ENCODE assay signal across 8 cellular contexts in genomic region chr12:14775652-14776020, GRCh38. TPM values are rescaled to one million over a fixed set of nuclear protein-coding genes. Genes with fewer than 3 reads are reported as not detected.
A peak's percentile ranks its signal among the peaks of the same experiment; 100 is the strongest.
DNase-seq lines count a peak whose midpoint lies in the region; ATAC-seq and TF ChIP-seq lines count a peak whose summit lies in the region.

No MANE protein-coding gene starts in this region.

- peaks cover 25% of the 10 kb centered on the region for H3K4me1 ChIP-seq in GM23248 (ENCODE audit: insufficient read depth)

- in situ Hi-C loops in GM23248 (cut with MboI), result no loop called here

- WGBS in GM23248 (ENCODE audit: low coverage in 1 of 2, low lambda C conversion rate in 2 of 2, missing lambda C conversion rate in 2 of 2), 2 experiments, result 0% methylated on average over 1 of the region's 1 CpG

- H3K79me2 ChIP-seq in GM23248 (ENCODE audit: insufficient read depth) (peaks cover 23% of the 10 kb centered on the region), SU-DHL-6 (ENCODE audit: insufficient read depth, low read length) (no peaks in the 10 kb centered on the region)

- H2AFZ ChIP-seq in GM23248 (peak overlapping the region; percentile 85), SU-DHL-6 (ENCODE audit: low read depth, low read length, severe bottlenecking) (peak overlapping the region; percentile 5)

- no peaks in the 10 kb centered on the region for H3K36me3 ChIP-seq in GM23248 (ENCODE audit: low read depth)
- no peaks in the 10 kb centered on the region for H3K36me3 ChIP-seq in SU-DHL-6 (ENCODE audit: low read length)

- H3K9me3 ChIP-seq in GM23248 (ENCODE audit: low read depth) (no peaks in the 10 kb centered on the region), SU-DHL-6 (ENCODE audit: insufficient read depth, low read length) (no peaks in the 10 kb centered on the region)

- TF ChIP-seq CTCF in SU-DHL-6 (IDR thresholded peaks at IDR 0.05; ENCODE audit: insufficient read depth, low read length, poor library complexity, severe bottlenecking), result no peak
- no peak for TF ChIP-seq CTCF in fibroblast of mammary gland (conservative IDR thresholded peaks at IDR 0.05; ENCODE audit: control insufficient read depth, insufficient read depth, low read depth, low read length)

- H3K27me3 ChIP-seq in GM23248 (replicated peaks; ENCODE audit: insufficient read depth) (no peaks in the 10 kb centered on the region), SU-DHL-6 (ENCODE audit: low read length) (no peaks in the 10 kb centered on the region)

- H4K20me1 ChIP-seq in GM23248 (ENCODE audit: insufficient read depth) (no peaks in the 10 kb centered on the region), SU-DHL-6 (ENCODE audit: low read depth, low read length) (no peaks in the 10 kb centered on the region)

- DNase-seq in GM23248 (peak; percentile 80), fibroblast of mammary gland (ENCODE audit: low read depth) (peak; percentile 68), skeletal muscle cell (ENCODE audit: low read depth) (peak; percentile 31), SKM-1 treated with dmso at 0.1 percent for 144 hours (lab: John Stamatoyannopoulos, UW; ENCODE audit: unreplicated experiment) (no peak)
- DNase-seq in stimulated activated naive CD4-positive, alpha-beta T cell treated with Interleukin-2 at 50 U/mL for 16 hours (lab: John Stamatoyannopoulos, UW), result no peak

- H3K4me2 ChIP-seq in GM23248 (ENCODE audit: unreplicated experiment) (peak overlapping the region; percentile 93), SU-DHL-6 (ENCODE audit: low read depth, low read length, poor library complexity, severe bottlenecking) (peak overlapping the region; percentile 60)

- H3K9me2 ChIP-seq in GM23248 (ENCODE audit: insufficient read depth), result no peaks in the 10 kb centered on the region
- H3K9me2 ChIP-seq in SU-DHL-6 (replicated peaks; ENCODE audit: insufficient read depth, low read length), result no peaks in the 10 kb centered on the region

- no peak for ATAC-seq in HG03097 (IDR thresholded peaks at IDR 0.05; ENCODE audit: low FRiP score, unreplicated experiment)
- ATAC-seq in GM21723 (IDR thresholded peaks at IDR 0.05; ENCODE audit: unreplicated experiment), result no peak

- H3K4me3 ChIP-seq in GM23248 (peak overlapping the region; percentile 87), SU-DHL-6 (ENCODE audit: insufficient read depth, low read length, poor library complexity, severe bottlenecking) (no peak overlapping the region), fibroblast of mammary gland (ENCODE audit: control insufficient read depth, low read depth, low read length) (peak overlapping the region; percentile 92), skeletal muscle cell (ENCODE audit: low read depth, low read length) (peak overlapping the region; percentile 84)

- H3K9ac ChIP-seq in GM23248 (peak overlapping the region; percentile 89), SU-DHL-6 (ENCODE audit: low read length) (no peak overlapping the region)

- H3K27ac ChIP-seq in GM23248, result peak overlapping the region; percentile 87
- no peak overlapping the region for H3K27ac ChIP-seq in SU-DHL-6 (ENCODE audit: low read depth, low read length)

- H3F3A ChIP-seq in GM23248 (ENCODE audit: insufficient read depth), result peaks cover 35% of the 10 kb centered on the region
- H3F3A ChIP-seq in SU-DHL-6 (ENCODE audit: insufficient read depth), result peaks cover 31% of the 10 kb centered on the region

RNA-seq across cellular contexts. Expression of gene WBP11, which starts 27.6 kb away (rescaled TPM):
- 5.5 and 11.8 TPM in 2 replicates for total RNA-seq in GM23248 (2014; rRNA removed; shearing (Covaris generic))
- polyA plus RNA-seq in GM23248 (2016; fragmentation: Nextera tagmentation; extraction: Ambion mirVana), result 44.0 and 46.1 TPM in 2 replicates

RNA-seq across cellular contexts. Expression of gene C12orf60, which starts 27.8 kb away (rescaled TPM):
- total RNA-seq in GM23248 (2014; rRNA removed; shearing (Covaris generic)), result 1.2 and 2.3 TPM in 2 replicates
- polyA plus RNA-seq in GM23248 (2016; fragmentation: Nextera tagmentation; extraction: Ambion mirVana), result 0.86 and 1.2 TPM in 2 replicates

RNA-seq across cellular contexts. Expression of gene SMCO3, which starts 38.3 kb away (rescaled TPM):
- not detected in 2 replicates for total RNA-seq in GM23248 (2014; rRNA removed; shearing (Covaris generic))
- not detected in 2 replicates for polyA plus RNA-seq in GM23248 (2016; fragmentation: Nextera tagmentation; extraction: Ambion mirVana)

Comparison
In these comparisons a context has a peak if more than half of its experiments do, and no peak if none do; other contexts are left out.
1. DNase-seq: peak in GM23248 (single experiment), fibroblast of mammary gland (single experiment) and skeletal muscle cell (single experiment); none in SKM-1 treated with dmso at 0.1 percent for 144 hours (single experiment) and stimulated activated naive CD4-positive, alpha-beta T cell treated with Interleukin-2 at 50 U/mL for 16 hours (single experiment).